ENCODE assay signal across 1 cellular context in the genomic region with DNA sequence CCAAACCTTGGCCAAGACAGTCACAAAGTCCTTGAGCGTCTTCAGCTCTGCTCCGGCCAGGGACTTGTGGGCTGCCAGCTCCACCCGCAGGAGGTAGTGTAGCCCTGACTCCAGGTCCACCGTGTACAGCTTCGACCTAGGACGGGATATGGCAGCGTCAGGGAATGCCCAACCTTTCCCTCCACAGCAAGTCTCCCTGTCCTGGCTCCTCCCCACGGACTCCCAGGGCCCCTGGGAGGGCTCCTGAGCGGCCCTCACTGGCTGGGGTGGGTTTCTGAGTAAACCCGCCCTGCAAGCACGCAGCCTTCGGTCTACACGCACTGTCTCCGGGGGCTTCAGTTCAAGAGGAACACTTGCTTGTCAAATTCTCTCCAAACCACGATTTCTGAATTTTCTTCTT.
TF ChIP-seq lines count a peak whose summit lies in the region.

No MANE protein-coding gene starts in this region.

TF ChIP-seq in HepG2, 621 proteins besides CTCF, POLR2A, EP300 and RAD21:
- TF ChIP-seq, protein P1, sequence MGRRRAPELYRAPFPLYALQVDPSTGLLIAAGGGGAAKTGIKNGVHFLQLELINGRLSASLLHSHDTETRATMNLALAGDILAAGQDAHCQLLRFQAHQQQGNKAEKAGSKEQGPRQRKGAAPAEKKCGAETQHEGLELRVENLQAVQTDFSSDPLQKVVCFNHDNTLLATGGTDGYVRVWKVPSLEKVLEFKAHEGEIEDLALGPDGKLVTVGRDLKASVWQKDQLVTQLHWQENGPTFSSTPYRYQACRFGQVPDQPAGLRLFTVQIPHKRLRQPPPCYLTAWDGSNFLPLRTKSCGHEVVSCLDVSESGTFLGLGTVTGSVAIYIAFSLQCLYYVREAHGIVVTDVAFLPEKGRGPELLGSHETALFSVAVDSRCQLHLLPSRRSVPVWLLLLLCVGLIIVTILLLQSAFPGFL (CRISPR knock-in tag; IDR thresholded peaks at IDR 0.05): no peak
- peak; percentile 11 for TF ChIP-seq AGO2 (optimal IDR thresholded peaks at IDR 0.05; ENCODE audit: low read depth, low read length)
- TF ChIP-seq EHMT2 (IDR thresholded peaks at IDR 0.05; ENCODE audit: borderline replicate concordance, low read depth, low read length): no peak
- TF ChIP-seq ZNF780A (CRISPR knock-in tag; IDR thresholded peaks at IDR 0.05): no peak
- no peak for TF ChIP-seq SNAPC2 (CRISPR knock-in tag; IDR thresholded peaks at IDR 0.05)
